In genomic region chr20:63129991-63130653, GRCh38 we compare ENCODE assay signal across 19 cellular contexts.
DNase-seq lines count a peak whose midpoint lies in the region; ATAC-seq lines count a peak whose summit lies in the region.
"Had no signal": no experiment of that assay in that cellular context is flagged by ENCODE, and none has a peak within 500 bp of the region (broad histone marks: within the 10 kb centered on the region; RNA-seq: fewer than 3 reads in every experiment).

No MANE protein-coding gene starts in this region.

- DNase-seq in activated CD4-positive, alpha-beta T cell treated with anti-CD3 and anti-CD28 coated beads for 36 hours: peak; percentile 1
- DNase-seq in activated CD4-positive, alpha-beta T cell treated with anti-CD3 and anti-CD28 coated beads, Interleukin-2, amount 50 U/mL, for 1 hour: no peak
- DNase-seq in NCI-H69 (lab: John Stamatoyannopoulos, UW) (peak; percentile 30), islet precursor cell (peak; percentile 28), posterior vena cava (ENCODE audit: low spot score) (peak; percentile 57), middle frontal gyrus (ENCODE audit: extremely low spot score, low spot score) (no peak), AG08395 (ENCODE audit: low spot score) (no peak)
- no peak for DNase-seq in activated naive CD4-positive, alpha-beta T cell treated with Interleukin-2 at 50 U/mL for 16 hours
- DNase-seq: activated CD8-positive, alpha-beta memory T cell treated with anti-CD3 and anti-CD28 coated beads, Interleukin-2, amount 10 ng/mL, durations not matched to agents 7 days and 5 days; activated naive CD4-positive, alpha-beta T cell treated with anti-CD3 and anti-CD28 coated beads, Interleukin-2, amount 50 U/mL, for 16 hours; NCI-H146; NCI-H226; SIG-M5; stomach had no signal

- intact Hi-C loops in activated CD4-positive, alpha-beta T cell treated with anti-CD3 and anti-CD28 coated beads for 36 hours (cut with DNase I, micrococcal nuclease): no loop called here
- intact Hi-C loops in posterior vena cava (cut with DNase I): no loop called here

- no peaks in the 10 kb centered on the region for H3K36me3 Mint-ChIP-seq in activated CD4-positive, alpha-beta T cell treated with anti-CD3 and anti-CD28 coated beads for 36 hours (ENCODE audit: low read depth)
- H3K36me3 Mint-ChIP-seq: activated CD8-positive, alpha-beta memory T cell treated with anti-CD3 and anti-CD28 coated beads, Interleukin-2, amount 10 ng/mL, durations not matched to agents 7 days and 5 days; CD8-positive, alpha-beta memory T cell had no signal

- H3K27ac Mint-ChIP-seq in activated CD4-positive, alpha-beta T cell treated with anti-CD3 and anti-CD28 coated beads for 36 hours: no peak overlapping the region
- H3K27ac Mint-ChIP-seq: activated CD8-positive, alpha-beta memory T cell treated with anti-CD3 and anti-CD28 coated beads, Interleukin-2, amount 10 ng/mL, durations not matched to agents 7 days and 5 days; CD8-positive, alpha-beta memory T cell; dendritic cell treated with granulocyte-macrophage colony-stimulating factor and Interleukin-4, amounts not matched to agents 40 ng/mL and 50 ng/mL, for 4 days; T-helper 2 cell treated with Interferon-gamma antibody and Interleukin-4, amounts not matched to agents 5 μg/mL and 100 μg/mL, for 36 hours had no signal

- ATAC-seq in activated CD4-positive, alpha-beta T cell treated with anti-CD3 and anti-CD28 coated beads for 36 hours: no peak
- ATAC-seq: activated CD4-positive, CD25-positive, alpha-beta regulatory T cell treated with anti-CD3 and anti-CD28 coated beads, Interleukin-2, amount 50 U/mL, for 24 hours; activated CD8-positive, alpha-beta memory T cell treated with anti-CD3 and anti-CD28 coated beads, Interleukin-2, amount 10 ng/mL, durations not matched to agents 7 days and 5 days; body of pancreas had no signal

- POLR2A ChIA-PET in activated CD4-positive, alpha-beta T cell treated with anti-CD3 and anti-CD28 coated beads for 36 hours (lab: Charles Lee): no interaction called here

- H3K4me1 Mint-ChIP-seq in activated CD4-positive, alpha-beta T cell treated with anti-CD3 and anti-CD28 coated beads for 36 hours: no peaks in the 10 kb centered on the region
- H3K4me1 Mint-ChIP-seq: activated CD8-positive, alpha-beta memory T cell treated with anti-CD3 and anti-CD28 coated beads, Interleukin-2, amount 10 ng/mL, durations not matched to agents 7 days and 5 days; CD8-positive, alpha-beta memory T cell had no signal

- peaks cover 13% of the 10 kb centered on the region for H3K27me3 Mint-ChIP-seq in activated CD4-positive, alpha-beta T cell treated with anti-CD3 and anti-CD28 coated beads for 36 hours

- no peaks in the 10 kb centered on the region for H3K9me3 Mint-ChIP-seq in activated CD4-positive, alpha-beta T cell treated with anti-CD3 and anti-CD28 coated beads for 36 hours (ENCODE audit: low read depth)
- H3K9me3 Mint-ChIP-seq: CD8-positive, alpha-beta memory T cell; dendritic cell treated with granulocyte-macrophage colony-stimulating factor and Interleukin-4, amounts not matched to agents 40 ng/mL and 50 ng/mL, for 4 days; T-helper 2 cell treated with Interferon-gamma antibody and Interleukin-4, amounts not matched to agents 5 μg/mL and 100 μg/mL, for 36 hours had no signal

- CTCF ChIA-PET in activated CD4-positive, alpha-beta T cell treated with anti-CD3 and anti-CD28 coated beads for 36 hours (lab: Charles Lee): no interaction called here

- H3K4me3 Mint-ChIP-seq in activated CD4-positive, alpha-beta T cell treated with anti-CD3 and anti-CD28 coated beads for 36 hours: no peak overlapping the region
- H3K4me3 Mint-ChIP-seq: activated CD8-positive, alpha-beta memory T cell treated with anti-CD3 and anti-CD28 coated beads, Interleukin-2, amount 10 ng/mL, durations not matched to agents 7 days and 5 days; CD8-positive, alpha-beta memory T cell; dendritic cell treated with granulocyte-macrophage colony-stimulating factor and Interleukin-4, amounts not matched to agents 40 ng/mL and 50 ng/mL, for 4 days; T-helper 2 cell treated with Interferon-gamma antibody and Interleukin-4, amounts not matched to agents 5 μg/mL and 100 μg/mL, for 36 hours had no signal

Comparison
In these comparisons a context has a peak if more than half of its experiments do, and no peak if none do; other contexts are left out.
1. DNase-seq: peak in activated CD4-positive, alpha-beta T cell treated with anti-CD3 and anti-CD28 coated beads for 36 hours (single experiment), NCI-H69 (single experiment), islet precursor cell (single experiment) and posterior vena cava (single experiment); none in activated CD4-positive, alpha-beta T cell treated with anti-CD3 and anti-CD28 coated beads, Interleukin-2, amount 50 U/mL, for 1 hour (single experiment), middle frontal gyrus (single experiment), activated naive CD4-positive, alpha-beta T cell treated with Interleukin-2 at 50 U/mL for 16 hours (single experiment) and AG08395 (single experiment).